In genomic region chr10:68446179-68446578, GRCh38 we compare ENCODE assay signal across 20 cellular contexts. TPM values are rescaled to one million over a fixed set of nuclear protein-coding genes. Genes with fewer than 3 reads are reported as not detected.
A peak's percentile ranks its signal among the peaks of the same experiment; 100 is the strongest.
DNase-seq lines count a peak whose midpoint lies in the region; ATAC-seq and TF ChIP-seq lines count a peak whose summit lies in the region.
"Had no signal": no experiment of that assay in that cellular context is flagged by ENCODE, and none has a peak within 500 bp of the region (broad histone marks: within the 10 kb centered on the region; RNA-seq: fewer than 3 reads in every experiment).

No MANE protein-coding gene starts in this region.

- TF ChIP-seq POLR2A in body of pancreas (IDR thresholded peaks at IDR 0.05) (no peak), prostate gland (IDR thresholded peaks at IDR 0.05) (no peak)

- H3K27ac Mint-ChIP-seq in activated T-cell treated with anti-CD3 and anti-CD28 coated beads, Interleukin-2, amount 50 U/mL, for 72 hours = peak overlapping the region; percentile 4
- H3K27ac Mint-ChIP-seq in type B pancreatic cell = no peak overlapping the region
- H3K27ac Mint-ChIP-seq: IgD-negative memory B cell had no signal

- no peak for DNase-seq in activated T-cell treated with anti-CD3 and anti-CD28 coated beads, Interleukin-2, amount 50 U/mL, for 72 hours
- DNase-seq in activated T-cell treated with anti-CD3 and anti-CD28 coated beads, Interleukin-2, amount 50 U/mL, for 4 hours = no peak
- DNase-seq in LNCaP clone FGC (ENCODE audit: low read depth) (peak; percentile 86), body of pancreas (peak in 3 of 4 donors; percentile 6 to 24 (median 20)), prostate gland (ENCODE audit: low spot score) (peak; percentile 60), type B pancreatic cell (ENCODE audit: extremely low spot score, unreplicated experiment) (no peak), HK-2 (ENCODE audit: unreplicated experiment) (no peak)
- DNase-seq: AML-193; CD4-positive, alpha-beta memory T cell; DMS153; DND-41; EL; GM23248; KBM-7 had no signal

- H3K4me3 ChIP-seq in LNCaP clone FGC (ENCODE audit: low read depth, low read length) (no peak overlapping the region), body of pancreas (no peak overlapping the region), prostate gland (no peak overlapping the region)
- H3K4me3 ChIP-seq: A549, GM12878, GM23248, HAP-1 had no signal

- no peaks in the 10 kb centered on the region for H3K4me1 Mint-ChIP-seq in activated T-cell treated with anti-CD3 and anti-CD28 coated beads, Interleukin-2, amount 50 U/mL, for 72 hours (ENCODE audit: low read depth)
- no peaks in the 10 kb centered on the region for H3K4me1 Mint-ChIP-seq in activated T-cell treated with anti-CD3 and anti-CD28 coated beads, Interleukin-2, amount 50 U/mL, for 4 hours (ENCODE audit: low read depth)
- no peaks in the 10 kb centered on the region for H3K4me1 Mint-ChIP-seq in type B pancreatic cell (ENCODE audit: unreplicated experiment)
- H3K4me1 Mint-ChIP-seq: CD14-positive monocyte; CD4-positive, alpha-beta memory T cell; IgD-negative memory B cell had no signal

- no peak overlapping the region for H3K4me3 Mint-ChIP-seq in activated T-cell treated with anti-CD3 and anti-CD28 coated beads, Interleukin-2, amount 50 U/mL, for 72 hours
- no peak overlapping the region for H3K4me3 Mint-ChIP-seq in activated T-cell treated with anti-CD3 and anti-CD28 coated beads, Interleukin-2, amount 50 U/mL, for 4 hours
- H3K4me3 Mint-ChIP-seq in type B pancreatic cell = no peak overlapping the region
- H3K4me3 Mint-ChIP-seq: CD14-positive monocyte; CD4-positive, alpha-beta memory T cell; IgD-negative memory B cell had no signal

- H3K27me3 ChIP-seq in body of pancreas (peaks cover 0 to 3% of the 10 kb centered on the region in 2 donors), prostate gland (replicated peaks; ENCODE audit: insufficient read depth) (no peaks in the 10 kb centered on the region)

- H3K4me1 ChIP-seq in body of pancreas = no peaks in the 10 kb centered on the region
- H3K4me1 ChIP-seq in prostate gland (replicated peaks) = no peaks in the 10 kb centered on the region
- H3K4me1 ChIP-seq: HAP-1 had no signal

- H3K9me3 ChIP-seq in body of pancreas (no peaks in the 10 kb centered on the region), prostate gland (no peaks in the 10 kb centered on the region)
- H3K9me3 ChIP-seq: A549, HAP-1 had no signal

- peaks cover 8 to 30% of the 10 kb centered on the region in 2 donors for H3K36me3 Mint-ChIP-seq in activated T-cell treated with anti-CD3 and anti-CD28 coated beads, Interleukin-2, amount 50 U/mL, for 72 hours (ENCODE audit: insufficient read depth in 2 of 2)
- H3K36me3 Mint-ChIP-seq in activated T-cell treated with anti-CD3 and anti-CD28 coated beads, Interleukin-2, amount 50 U/mL, for 4 hours (ENCODE audit: insufficient read depth) = peaks cover 3% of the 10 kb centered on the region
- peaks cover 14% of the 10 kb centered on the region for H3K36me3 Mint-ChIP-seq in type B pancreatic cell
- H3K36me3 Mint-ChIP-seq: CD4-positive, alpha-beta memory T cell; IgD-negative memory B cell had no signal

- H3K36me3 ChIP-seq in body of pancreas (replicated peaks in 1 of 2; ENCODE audit: insufficient read depth in 1 of 2, low read depth in 2 of 2) (no peaks in the 10 kb centered on the region), prostate gland (no peaks in the 10 kb centered on the region)

- H3K27me3 Mint-ChIP-seq in activated T-cell treated with anti-CD3 and anti-CD28 coated beads, Interleukin-2, amount 50 U/mL, for 72 hours (ENCODE audit: low read depth) = no peaks in the 10 kb centered on the region
- H3K27me3 Mint-ChIP-seq in activated T-cell treated with anti-CD3 and anti-CD28 coated beads, Interleukin-2, amount 50 U/mL, for 4 hours (ENCODE audit: low read depth) = no peaks in the 10 kb centered on the region
- no peaks in the 10 kb centered on the region for H3K27me3 Mint-ChIP-seq in type B pancreatic cell
- H3K27me3 Mint-ChIP-seq: CD4-positive, alpha-beta memory T cell; IgD-negative memory B cell had no signal

- no peaks in the 10 kb centered on the region for H3K9me3 Mint-ChIP-seq in activated T-cell treated with anti-CD3 and anti-CD28 coated beads, Interleukin-2, amount 50 U/mL, for 72 hours
- no peaks in the 10 kb centered on the region for H3K9me3 Mint-ChIP-seq in activated T-cell treated with anti-CD3 and anti-CD28 coated beads, Interleukin-2, amount 50 U/mL, for 4 hours
- H3K9me3 Mint-ChIP-seq in type B pancreatic cell = no peaks in the 10 kb centered on the region
- H3K9me3 Mint-ChIP-seq: CD14-positive monocyte; CD4-positive, alpha-beta memory T cell; IgD-negative memory B cell had no signal

- TF ChIP-seq CTCF in LNCaP clone FGC (IDR thresholded peaks at IDR 0.05; ENCODE audit: control insufficient read depth, extremely low read depth, insufficient read depth) (no peak), body of pancreas (IDR thresholded peaks at IDR 0.05) (no peak), prostate gland (IDR thresholded peaks at IDR 0.05) (no peak), type B pancreatic cell (conservative IDR thresholded peaks at IDR 0.05) (no peak)

- intact Hi-C loops in body of pancreas (cut with DNase I) = no loop called here
- intact Hi-C loops in prostate gland (cut with DNase I) = no loop called here

- H3K27ac ChIP-seq in body of pancreas (no peak overlapping the region), prostate gland (peak overlapping the region; percentile 9 to 20)
- H3K27ac ChIP-seq: A549, GM23248 had no signal

- 11 to 50% methylated on average over 1 of the region's 1 CpG for WGBS in body of pancreas, 2 donors
- WGBS in prostate gland = 48% methylated on average over 1 of the region's 1 CpG

- no peak for ATAC-seq in activated T-cell treated with anti-CD3 and anti-CD28 coated beads, Interleukin-2, amount 50 U/mL, for 72 hours (replicated peaks in 1 of 2)
- ATAC-seq in activated T-cell treated with anti-CD3 and anti-CD28 coated beads, Interleukin-2, amount 50 U/mL, for 4 hours = no peak
- no peak for ATAC-seq in body of pancreas
- ATAC-seq in GM21515 (IDR thresholded peaks at IDR 0.05; ENCODE audit: unreplicated experiment) = no peak
- ATAC-seq: A549, GM12878 had no signal

RNA-seq across cellular contexts. Expression of gene DNA2, which starts 25.6 kb away (rescaled TPM):
- 10 to 100 TPM; 33.4 to 40.3 TPM for total RNA-seq in activated T-cell treated with anti-CD3 and anti-CD28 coated beads, Interleukin-2, amount 50 U/mL, for 72 hours
- 10 to 100 TPM; 15.1 to 27.1 (median 20.0) TPM for total RNA-seq in activated T-cell treated with anti-CD3 and anti-CD28 coated beads, Interleukin-2, amount 50 U/mL, for 4 hours
- total RNA-seq in body of pancreas (1 to 10 TPM in 1 of 2 donors, under 1 TPM in 1; 0.66 to 2.3 TPM), prostate gland (1 to 10 TPM; 4.4 to 4.9 TPM), type B pancreatic cell (ENCODE audit: low replicate concordance) (10.7 and 27.6 TPM in 2 replicates)

RNA-seq across cellular contexts. Expression of gene RUFY2, which starts 39.1 kb away (rescaled TPM):
- total RNA-seq in activated T-cell treated with anti-CD3 and anti-CD28 coated beads, Interleukin-2, amount 50 U/mL, for 72 hours = 10 to 100 TPM; 10.4 to 12.3 TPM
- 1 to 10 TPM; 4.4 to 7.1 (median 6.9) TPM for total RNA-seq in activated T-cell treated with anti-CD3 and anti-CD28 coated beads, Interleukin-2, amount 50 U/mL, for 4 hours
- total RNA-seq in body of pancreas (10 to 100 TPM; 17.8 to 26.2 TPM), prostate gland (10 to 100 TPM; 16.7 to 22.1 TPM), type B pancreatic cell (ENCODE audit: low replicate concordance) (15.1 and 21.3 TPM in 2 replicates)

Comparison
In these comparisons a context has a peak if more than half of its experiments do, and no peak if none do; other contexts are left out.
1. DNase-seq: peak in LNCaP clone FGC (single experiment), body of pancreas (3 of 4) and prostate gland (single experiment); none in activated T-cell treated with anti-CD3 and anti-CD28 coated beads, Interleukin-2, amount 50 U/mL, for 72 hours (0 of 2), activated T-cell treated with anti-CD3 and anti-CD28 coated beads, Interleukin-2, amount 50 U/mL, for 4 hours (single experiment), type B pancreatic cell (single experiment) and HK-2 (single experiment).
2. H3K27ac ChIP-seq: peak in prostate gland (2 of 2); none in body of pancreas (0 of 4).